ENCODE assay signal across 9 cellular contexts in the genomic region with DNA sequence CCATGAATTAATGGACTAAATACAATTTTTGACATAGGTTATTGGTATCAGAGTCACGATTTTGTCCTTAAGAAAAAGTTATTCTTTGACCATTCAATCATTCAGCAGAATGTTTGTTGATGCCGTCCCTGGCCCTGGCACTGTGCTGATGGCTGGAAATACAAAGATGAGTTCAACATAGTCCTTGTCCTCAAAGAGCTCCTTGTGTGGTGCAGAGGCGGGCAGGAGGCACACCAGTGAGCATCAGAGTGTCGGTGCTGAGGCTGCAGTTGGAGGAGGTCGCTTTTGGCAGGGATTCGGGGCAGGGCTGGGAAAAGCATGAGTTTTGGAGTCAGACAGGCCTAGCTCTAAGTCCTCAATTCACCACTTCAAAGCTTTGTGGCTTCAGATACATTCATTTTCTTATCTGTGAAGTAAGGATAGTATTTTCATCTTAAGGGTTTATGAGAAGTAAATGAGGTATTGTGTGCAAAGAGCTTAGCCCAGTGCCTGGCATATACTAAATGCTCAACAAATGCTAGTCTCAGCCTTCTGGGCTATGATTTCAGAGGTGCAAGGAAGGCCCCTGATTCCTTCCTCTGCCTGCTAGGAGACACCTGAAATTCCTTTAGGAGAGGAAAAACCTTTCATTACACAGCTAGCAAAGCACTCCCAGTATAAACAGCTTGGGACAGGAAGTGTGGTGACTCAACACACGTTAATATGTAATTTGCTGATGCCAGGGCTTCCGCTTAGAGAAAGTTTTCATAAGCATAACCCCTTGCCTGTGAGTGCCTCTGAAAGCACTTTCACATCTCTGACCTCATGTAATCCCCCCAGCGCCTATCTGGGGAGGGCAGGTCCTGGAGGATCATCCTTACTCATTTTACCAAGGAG.
DNase-seq lines count a peak whose midpoint lies in the region; ATAC-seq, FAIRE-seq and TF ChIP-seq lines count a peak whose summit lies in the region.
"Had no signal": no experiment of that assay in that cellular context is flagged by ENCODE, and none has a peak within 500 bp of the region (broad histone marks: within the 10 kb centered on the region; RNA-seq: fewer than 3 reads in every experiment).

No MANE protein-coding gene starts in this region.

- H3K18ac ChIP-seq in H9 (ENCODE audit: insufficient read length, low read depth, low read length) = no peak overlapping the region

- CTCF ChIA-PET in A549 (lab: Yijun Ruan, JAX) = interaction anchor here (0.8 to 1.6 kb wide), 3 partner anchors 81 to 132 kb away, joined by 3 read pairs; no protein-coding TSS in a partner anchor

- no peak for TF ChIP-seq POLR2A in A549 (IDR thresholded peaks at IDR 0.05; ENCODE audit: low read length)

- H2BK15ac ChIP-seq in H9 (ENCODE audit: low read depth, low read length) = no peak overlapping the region

- DNase-seq in A549 (ENCODE audit: low read depth in 1 of 2, low spot score in 1 of 2) (peak; percentile 56 to 65), MV-4-11 (lab: John Stamatoyannopoulos, UW) (peak; percentile 78), posterior vena cava (ENCODE audit: low spot score) (peak; percentile 34), H9 (no peak), DMS79 treated with DMSO at 0.1 percent for 48 hours (lab: John Stamatoyannopoulos, UW) (no peak)

- TF ChIP-seq EP300 in A549 (IDR thresholded peaks at IDR 0.05) = no peak

- 0 out of 7 replicates have a peak, but pooled peaks cover 0 to 1% (median 0%) of the 10 kb centered on the region in 3 experiments for H3K36me3 Mint-ChIP-seq in H9 (ENCODE audit: insufficient read depth in 1 of 3, low read depth in 3 of 3)

- H3K4me1 ChIP-seq in A549 (peaks cover 12% of the 10 kb centered on the region), esophagus (ENCODE audit: control insufficient read depth in 2 of 2, insufficient read depth in 2 of 2, low read length in 1 of 2) (peaks cover 0 to 2% of the 10 kb centered on the region in 2 donors), H9 (ENCODE audit: insufficient read depth, low read length) (peaks cover 10% of the 10 kb centered on the region; the same call in 1 of the 2 replicates)

- H3K14ac ChIP-seq in H9 (ENCODE audit: insufficient read depth, low read length) = no peak overlapping the region

- no peak overlapping the region for H2BK5ac ChIP-seq in H9 (ENCODE audit: insufficient read length, low read length)

- no peak overlapping the region for H3K56ac ChIP-seq in H9 (ENCODE audit: insufficient read length, low read depth, low read length)

- no peak overlapping the region for H2BK12ac ChIP-seq in H9 (ENCODE audit: insufficient read length, low read depth, low read length)

- no peak overlapping the region for H4K8ac ChIP-seq in H9 (replicated peaks; ENCODE audit: insufficient read length, low read depth, low read length)

- POLR2A ChIA-PET in A549 (lab: Yijun Ruan, JAX) = interaction anchor here (0.6 kb wide), 1 partner anchor 18 kb away, joined by 3 read pairs; no protein-coding TSS in a partner anchor

- H4K5ac ChIP-seq in H9 (ENCODE audit: insufficient read length, low read depth, low read length) = no peak overlapping the region

- no peaks in the 10 kb centered on the region for H3K79me2 ChIP-seq in H9 (ENCODE audit: insufficient read depth, low read length)

- no peak for FAIRE-seq in A549 (lab: Jason Lieb, UNC)
- FAIRE-seq: G401.6 had no signal

- H2BK120ac ChIP-seq in H9 (ENCODE audit: low read depth, low read length, poor library complexity, severe bottlenecking) = no peak overlapping the region

- H3K9ac ChIP-seq in H9 (ENCODE audit: extremely low read depth, insufficient read length, low read length) = no peak overlapping the region

- peaks cover 45% of the 10 kb centered on the region for H3K27me3 Mint-ChIP-seq in H9 (ENCODE audit: low read depth)

- H2AK5ac ChIP-seq in H9 (ENCODE audit: insufficient read length, low read length) = no peak overlapping the region

- H4K20me1 ChIP-seq in H9 (ENCODE audit: control insufficient read depth, insufficient read depth, insufficient read length) = no peaks in the 10 kb centered on the region

- intact Hi-C loops in posterior vena cava (cut with DNase I) = no loop called here

- H3K4me3 ChIP-seq in A549 (no peak overlapping the region), esophagus (ENCODE audit: low read depth in 1 of 2, low read length in 2 of 2) (no peak overlapping the region)

- H3K27ac Mint-ChIP-seq in H9 = peak overlapping the region in 1 of 3 experiments; percentile 22; a peak in 1 of 7 replicates

- H3K79me1 ChIP-seq in H9 (ENCODE audit: insufficient read depth, low read depth, low read length, poor library complexity, severe bottlenecking) = no peaks in the 10 kb centered on the region

- H4K91ac ChIP-seq in H9 (ENCODE audit: insufficient read length, low read depth, low read length) = no peak overlapping the region

- H3K9me3 ChIP-seq in A549 = no peaks in the 10 kb centered on the region; the same call in 2 of the 3 replicates
- no peaks in the 10 kb centered on the region for H3K9me3 ChIP-seq in esophagus (ENCODE audit: control insufficient read depth in 2 of 2, insufficient read depth in 1 of 2, low read depth in 1 of 2, low read length in 1 of 2)
- H3K9me3 ChIP-seq in H9 (ENCODE audit: control insufficient read depth, low read depth, low read length) = no peaks in the 10 kb centered on the region

- no peaks in the 10 kb centered on the region for H3K36me3 ChIP-seq in esophagus (ENCODE audit: control insufficient read depth in 2 of 2, insufficient read depth in 2 of 2, low read length in 1 of 2)

- TF ChIP-seq RAD21 in A549 (conservative IDR thresholded peaks at IDR 0.05 in 1 of 2, IDR thresholded peaks at IDR 0.05 in 1 of 2) = no peak

- no peaks in the 10 kb centered on the region; a peak in 1 of 5 replicates for H3K9me3 Mint-ChIP-seq in H9

- ATAC-seq in A549 (peak; percentile 84 to 85), GM19467 (IDR thresholded peaks at IDR 0.05; ENCODE audit: unreplicated experiment) (peak; percentile 79), HG03025 (IDR thresholded peaks at IDR 0.05; ENCODE audit: low FRiP score, unreplicated experiment) (no peak)

- TF ChIP-seq CTCF in A549 (IDR thresholded peaks at IDR 0.05) = no peak
- no peak for TF ChIP-seq CTCF in H9 (conservative IDR thresholded peaks at IDR 0.05)

- H3K4me3 Mint-ChIP-seq in H9 = no peak overlapping the region

- H2BK20ac ChIP-seq in H9 (ENCODE audit: low read depth, low read length, poor library complexity, severe bottlenecking) = no peak overlapping the region

- 56% methylated on average over 9 of the region's 9 CpGs for WGBS in A549 (ENCODE audit: missing lambda C conversion rate)
- WGBS in esophagus, 2 donors = 71 to 74% methylated on average over 9 of the region's 9 CpGs
- no CpG with 5 or more reads among the region's 9 CpGs for WGBS in H9 (ENCODE audit: extremely low coverage, insufficient read length, low lambda C conversion rate)

- H3K4me2 ChIP-seq in A549 (peak overlapping the region; percentile 25; the same call in 2 of the 3 replicates), H9 (ENCODE audit: insufficient read depth, insufficient read length, low read length) (no peak overlapping the region)

- peak overlapping the region; percentile 8 to 74; a peak in 4 of 6 replicates for H3K27ac ChIP-seq in A549
- H3K27ac ChIP-seq in esophagus (ENCODE audit: low read depth in 2 of 2, low read length in 1 of 2) = peak overlapping the region; percentile 21 to 66
- H3K27ac ChIP-seq in H9 (ENCODE audit: insufficient read length, low read depth, low read length) = no peak overlapping the region

- no peaks in the 10 kb centered on the region for H3K23me2 ChIP-seq in H9 (ENCODE audit: insufficient read length, low read depth, low read length, poor library complexity, severe bottlenecking)

- H3K4ac ChIP-seq in H9 (ENCODE audit: low read depth, low read length) = no peak overlapping the region

- H3K4me1 Mint-ChIP-seq in H9 = peaks cover 59 to 66% of the 10 kb centered on the region in 2 experiments

- H2AFZ ChIP-seq in H9 (ENCODE audit: low read length) = no peak overlapping the region

- H3K23ac ChIP-seq in H9 (ENCODE audit: insufficient read length, low read depth, low read length) = no peak overlapping the region

- H3K27me3 ChIP-seq in esophagus (ENCODE audit: control insufficient read depth in 1 of 2, insufficient read depth in 2 of 2, low read length in 2 of 2) = no peaks in the 10 kb centered on the region
- H3K27me3 ChIP-seq in H9 (ENCODE audit: insufficient read depth, low read length) = peaks cover 4% of the 10 kb centered on the region; the same call in 1 of the 2 replicates

- H3T11ph ChIP-seq in H9 (ENCODE audit: low read length) = no peak overlapping the region

TF ChIP-seq in A549, 52 proteins besides CTCF, POLR2A, EP300 and RAD21 (continues in another document):
- TF ChIP-seq CBX8 (IDR thresholded peaks at IDR 0.05) (no peak), MAFK (IDR thresholded peaks at IDR 0.05; ENCODE audit: partially characterized antibody) (peak; percentile 79), NFE2L2 (conservative IDR thresholded peaks at IDR 0.05; ENCODE audit: low read length) (no peak), JUNB (IDR thresholded peaks at IDR 0.05) (no peak), EHMT2 (IDR thresholded peaks at IDR 0.05; ENCODE audit: low read depth) (no peak), ZC3H11A (IDR thresholded peaks at IDR 0.05) (no peak), ZNF302 (CRISPR knock-in tag; IDR thresholded peaks at IDR 0.05) (no peak), CHD4 (IDR thresholded peaks at IDR 0.05; ENCODE audit: borderline replicate concordance) (no peak), FOSL2 (IDR thresholded peaks at IDR 0.05) (no peak), FOSL2 (CRISPR knock-in tag; IDR thresholded peaks at IDR 0.05) (peak; percentile 22; the same call in 1 of the 2 replicates), JUN (IDR thresholded peaks at IDR 0.05) (no peak), SREBF2 (IDR thresholded peaks at IDR 0.05) (no peak), BHLHE40 (IDR thresholded peaks at IDR 0.05; ENCODE audit: low read depth, low read length) (no peak), TFCP2L1 (CRISPR knock-in tag; IDR thresholded peaks at IDR 0.05) (no peak), ATOH8 (CRISPR knock-in tag; IDR thresholded peaks at IDR 0.05; ENCODE audit: low read depth) (no peak)

Comparison
In these comparisons a context has a peak if more than half of its experiments do, and no peak if none do; other contexts are left out.
1. DNase-seq: peak in A549 (2 of 2), MV-4-11 (single experiment) and posterior vena cava (single experiment); none in H9 (single experiment) and DMS79 treated with DMSO at 0.1 percent for 48 hours (single experiment).